18 cellular contexts compared by ENCODE assay signal in the genomic region with DNA sequence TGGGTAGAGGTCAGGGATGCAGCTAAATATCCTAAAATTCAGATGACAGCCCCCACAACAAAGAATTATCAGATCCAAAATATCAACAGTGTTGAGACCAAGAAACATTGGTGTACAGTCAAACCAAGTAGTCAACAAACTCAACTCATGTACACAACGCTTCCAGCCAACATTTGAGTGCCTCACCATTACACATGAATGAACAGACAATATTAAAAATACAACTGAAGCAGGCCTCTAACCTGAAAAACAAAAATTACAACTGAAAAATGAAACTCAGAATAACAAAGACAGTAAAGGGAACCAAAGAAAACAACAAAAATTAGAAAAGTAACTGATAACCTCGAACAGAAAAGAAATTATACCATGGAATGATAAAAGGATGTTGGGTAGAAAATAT. TPM values are rescaled to one million over a fixed set of nuclear protein-coding genes. Genes with fewer than 3 reads are reported as not detected.
DNase-seq lines count a peak whose midpoint lies in the region; ATAC-seq and TF ChIP-seq lines count a peak whose summit lies in the region.
"Had no signal": no experiment of that assay in that cellular context is flagged by ENCODE, and none has a peak within 500 bp of the region (broad histone marks: within the 10 kb centered on the region; RNA-seq: fewer than 3 reads in every experiment).

No MANE protein-coding gene starts in this region.

- ATAC-seq in GM18858 (IDR thresholded peaks at IDR 0.05; ENCODE audit: unreplicated experiment) (peak; percentile 62), GM21390 (IDR thresholded peaks at IDR 0.05; ENCODE audit: unreplicated experiment) (peak; percentile 74), HG02623 (IDR thresholded peaks at IDR 0.05; ENCODE audit: unreplicated experiment) (peak; percentile 57), HG03460 (IDR thresholded peaks at IDR 0.05; ENCODE audit: unreplicated experiment) (peak; percentile 59), HG03159 (IDR thresholded peaks at IDR 0.05; ENCODE audit: unreplicated experiment) (no peak), left lung (no peak)
- ATAC-seq: GM12878, SK-N-SH treated with all-trans-retinoic acid at 6 μM for 48 hours had no signal

- intact Hi-C loops in left lung (cut with DNase I): no loop called here

- H3K4me1 ChIP-seq in left lung: no peaks in the 10 kb centered on the region
- H3K4me1 ChIP-seq: HAP-1 had no signal

- H3K27me3 ChIP-seq in left lung: no peaks in the 10 kb centered on the region

- no peak overlapping the region for H3K27ac ChIP-seq in left lung

- no peak for TF ChIP-seq CTCF in left lung (IDR thresholded peaks at IDR 0.05)

- peaks cover 0 to 10% of the 10 kb centered on the region in 2 donors for H3K36me3 ChIP-seq in left lung
- H3K36me3 ChIP-seq: HAP-1 had no signal

- H3K9me3 ChIP-seq in left lung: no peaks in the 10 kb centered on the region
- H3K9me3 ChIP-seq: HAP-1 had no signal

- DNase-seq in T-helper 1 cell: no peak
- no peak for DNase-seq in left lung
- no peak for DNase-seq in COLO829 (ENCODE audit: low spot score)
- DNase-seq: CD4-positive, CD25-positive, alpha-beta regulatory T cell; HFFc6; KBM-7; NCI-H2029; NCI-H446; NCI-H524 treated with DMSO at 0.1 percent for 48 hours; NCI-H774 had no signal

- H3K4me3 ChIP-seq in left lung: no peak overlapping the region
- H3K4me3 ChIP-seq: GM12878, HAP-1 had no signal

RNA-seq across cellular contexts. Expression of a gene that starts 46.2 kb away (rescaled TPM):
- 10 to 100 TPM; 10.1 to 12.9 TPM for total RNA-seq in left lung

Comparison
In these comparisons a context has a peak if more than half of its experiments do, and no peak if none do; other contexts are left out.
1. ATAC-seq: peak in GM18858 (single experiment), GM21390 (single experiment), HG02623 (single experiment) and HG03460 (single experiment); none in HG03159 (single experiment) and left lung (single experiment).